In the genomic region with DNA sequence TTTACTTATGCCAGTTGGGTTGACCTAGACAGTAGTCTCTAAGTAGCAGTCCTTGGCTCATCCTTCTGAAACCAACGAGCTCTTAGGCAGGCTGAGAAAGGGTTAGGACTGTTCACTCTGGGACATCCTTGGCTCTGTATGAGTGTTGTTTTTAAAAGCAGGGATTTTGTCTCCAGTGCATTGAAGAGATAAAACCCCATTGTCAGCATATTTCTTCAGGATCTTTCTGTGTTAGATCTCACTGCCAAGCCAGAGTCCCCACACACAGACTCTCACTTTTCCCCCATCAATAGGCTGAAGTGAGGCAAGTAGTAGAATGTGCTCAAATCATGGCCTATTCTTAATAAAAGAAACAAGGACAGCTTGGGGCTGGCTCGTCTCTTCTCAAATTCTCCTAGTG, we compare ENCODE assay signal across 14 cellular contexts.
DNase-seq lines count a peak whose midpoint lies in the region; ATAC-seq and TF ChIP-seq lines count a peak whose summit lies in the region.
"Had no signal": no experiment of that assay in that cellular context is flagged by ENCODE, and none has a peak within 500 bp of the region (broad histone marks: within the 10 kb centered on the region; RNA-seq: fewer than 3 reads in every experiment).

No MANE protein-coding gene starts in this region.

- H3K23ac ChIP-seq in trophoblast cell (ENCODE audit: low read length) = no peak overlapping the region

- POLR2A ChIA-PET in PC-3 (lab: Charles Lee; ENCODE audit: unreplicated experiment) = interaction anchor here (0.5 kb wide), 1 partner anchor 251 kb away, joined by 4 read pairs; a partner anchor contains a TSS

- H2AFZ ChIP-seq in PC-3 (ENCODE audit: low read length) (no peak overlapping the region), trophoblast cell (ENCODE audit: insufficient read depth, low read length, poor library complexity) (no peak overlapping the region)

- H2BK5ac ChIP-seq in trophoblast cell (ENCODE audit: low read depth, low read length, poor library complexity) = peak overlapping the region; percentile 78

- peak overlapping the region; percentile 85 for H3K14ac ChIP-seq in trophoblast cell (ENCODE audit: low read length)

- no peaks in the 10 kb centered on the region for H3K9me2 ChIP-seq in PC-3 (replicated peaks; ENCODE audit: low read length)

- intact Hi-C loops in PC-3 (cut with micrococcal nuclease) = no loop called here

- BruUV-seq in PC-3 (replicated peaks; lab: Mats Ljungman, UMichigan) = no TSS peak

- H3K4me3 ChIP-seq in BLaER1 (no peak overlapping the region), PC-3 (ENCODE audit: low read length) (no peak overlapping the region), epithelial cell of proximal tubule (ENCODE audit: low read depth, low read length) (peak overlapping the region; percentile 44), trophoblast cell (ENCODE audit: low read depth, low read length) (no peak overlapping the region)
- H3K4me3 ChIP-seq: SJSA1 had no signal

- H3K9me3 ChIP-seq in BLaER1 (no peaks in the 10 kb centered on the region), PC-3 (ENCODE audit: low read length) (no peaks in the 10 kb centered on the region), trophoblast cell (ENCODE audit: insufficient read depth, low read depth, low read length) (no peaks in the 10 kb centered on the region)
- H3K9me3 ChIP-seq: SJSA1 had no signal

- DNase-seq in PC-3 (no peak), epithelial cell of proximal tubule (ENCODE audit: low read depth) (no peak), trophoblast cell (no peak), H4 (ENCODE audit: low spot score) (no peak), cerebellar nuclear complex (lab: John Stamatoyannopoulos, UW) (no peak)
- DNase-seq in activated CD4-positive, alpha-beta T cell treated with anti-CD3 and anti-CD28 coated beads, Interleukin-2, amount 50 U/mL, for 48 hours = no peak
- DNase-seq: C1 segment of cervical spinal cord, EL, H9, NCI-H1436 treated with DMSO at 0.1 percent for 48 hours, NCI-H2227 treated with DMSO at 0.1 percent for 48 hours, NCI-H526 had no signal

- H3K9ac ChIP-seq in BLaER1 (no peak overlapping the region), PC-3 (ENCODE audit: low read length) (no peak overlapping the region), trophoblast cell (ENCODE audit: low read length) (no peak overlapping the region)

- H3K79me1 ChIP-seq in trophoblast cell (ENCODE audit: low read length) = peaks cover 63% of the 10 kb centered on the region

- H4K8ac ChIP-seq in trophoblast cell (ENCODE audit: low read depth, low read length) = no peak overlapping the region

- peaks cover 16% of the 10 kb centered on the region for H3K79me2 ChIP-seq in PC-3 (ENCODE audit: low read length)
- peaks cover 11% of the 10 kb centered on the region for H3K79me2 ChIP-seq in trophoblast cell (ENCODE audit: control insufficient read depth, insufficient read depth, low read length, poor library complexity)

- no peaks in the 10 kb centered on the region for H3K36me3 ChIP-seq in BLaER1
- H3K36me3 ChIP-seq in PC-3 (ENCODE audit: low read depth, low read length) = no peaks in the 10 kb centered on the region
- no peaks in the 10 kb centered on the region for H3K36me3 ChIP-seq in trophoblast cell (ENCODE audit: control insufficient read depth in 1 of 2, insufficient read depth in 2 of 2, low read length in 2 of 2)
- H3K36me3 ChIP-seq: SJSA1 had no signal

- TF ChIP-seq CTCF in PC-3 (conservative IDR thresholded peaks at IDR 0.05; ENCODE audit: low read depth, low read length) (no peak), epithelial cell of proximal tubule (conservative IDR thresholded peaks at IDR 0.05; ENCODE audit: low read depth, low read length) (no peak)

- no CpG with 5 or more reads among the region's 2 CpGs for WGBS in trophoblast cell (ENCODE audit: extremely low coverage, insufficient coverage, insufficient read length)

- no peak for ATAC-seq in PC-3

- H2BK120ac ChIP-seq in trophoblast cell (ENCODE audit: insufficient read depth, low read length, poor library complexity) = peak overlapping the region; percentile 52

- H4K91ac ChIP-seq in trophoblast cell (ENCODE audit: low read depth, low read length) = peak overlapping the region; percentile 64

- peak overlapping the region; percentile 75 for H2BK12ac ChIP-seq in trophoblast cell (ENCODE audit: low read length)

- H3K4me2 ChIP-seq in BLaER1 = peak overlapping the region; percentile 77; the same call in 1 of the 2 replicates
- 0 out of 2 replicates have a peak overlapping the region, but pooled peaks have one; percentile 54 for H3K4me2 ChIP-seq in PC-3 (ENCODE audit: low read length)
- H3K4me2 ChIP-seq in trophoblast cell (ENCODE audit: low read length) = no peak overlapping the region

- H3K4me1 ChIP-seq in BLaER1 (peaks cover 61% of the 10 kb centered on the region), PC-3 (ENCODE audit: insufficient read depth, low read length) (peaks cover 81% of the 10 kb centered on the region), trophoblast cell (ENCODE audit: control insufficient read depth in 1 of 2, insufficient read depth in 2 of 2, low read length in 2 of 2) (peaks cover 33 to 55% of the 10 kb centered on the region in 2 experiments)

- H4K12ac ChIP-seq in trophoblast cell (ENCODE audit: low read depth, low read length) = no peak overlapping the region

- H3F3A ChIP-seq in PC-3 (ENCODE audit: low read length, unreplicated experiment) = no peaks in the 10 kb centered on the region

- CTCF ChIA-PET in PC-3 (lab: Charles Lee) = no interaction called here

- peak overlapping the region; percentile 83 for H2AK5ac ChIP-seq in trophoblast cell (ENCODE audit: low read length)

- H4K20me1 ChIP-seq in BLaER1 = no peaks in the 10 kb centered on the region
- H4K20me1 ChIP-seq in PC-3 (ENCODE audit: low read length) = no peaks in the 10 kb centered on the region

- peak overlapping the region; percentile 15 for H3K4ac ChIP-seq in trophoblast cell (ENCODE audit: low read depth, low read length)

- H3K27me3 ChIP-seq in BLaER1 (no peaks in the 10 kb centered on the region), PC-3 (ENCODE audit: low read length) (no peaks in the 10 kb centered on the region), trophoblast cell (ENCODE audit: insufficient read depth, low read length) (no peaks in the 10 kb centered on the region)
- H3K27me3 ChIP-seq: SJSA1 had no signal

- H3K27ac ChIP-seq in BLaER1 = no peak overlapping the region
- H3K27ac ChIP-seq in PC-3 (ENCODE audit: low read length) = no peak overlapping the region
- H3K27ac ChIP-seq in trophoblast cell (ENCODE audit: low read depth, low read length) = peak overlapping the region; percentile 3

- peak overlapping the region; percentile 60 for H3K18ac ChIP-seq in trophoblast cell (ENCODE audit: low read length)
